ENCODE assay signal across 23 cellular contexts in the genomic region with DNA sequence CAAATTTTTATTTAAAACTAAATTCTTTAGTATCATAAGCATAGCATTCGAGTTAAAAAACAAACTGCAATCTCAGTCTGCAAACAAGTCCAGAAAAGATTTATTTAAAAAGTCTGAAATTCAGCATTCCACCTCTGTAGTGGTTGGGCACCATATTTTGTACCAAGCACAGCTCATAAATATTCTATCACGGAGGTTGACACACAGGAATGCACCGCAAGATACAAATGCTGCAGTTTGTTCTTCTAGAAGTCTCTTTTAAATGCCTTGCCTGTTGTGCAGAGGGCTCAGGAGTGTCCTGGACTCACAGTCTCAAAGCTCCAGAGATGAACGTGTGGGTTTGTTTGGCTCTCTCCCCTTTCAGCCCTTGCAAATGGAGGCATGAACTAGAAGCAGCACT.
DNase-seq lines count a peak whose midpoint lies in the region; ATAC-seq and TF ChIP-seq lines count a peak whose summit lies in the region.
"Had no signal": no experiment of that assay in that cellular context is flagged by ENCODE, and none has a peak within 500 bp of the region (broad histone marks: within the 10 kb centered on the region; RNA-seq: fewer than 3 reads in every experiment).

No MANE protein-coding gene starts in this region.

- H3K4me1 ChIP-seq in muscle layer of colon (ENCODE audit: insufficient read depth, low read length) (peaks cover 27% of the 10 kb centered on the region), heart right ventricle (peaks cover 0 to 17% (median 0%) of the 10 kb centered on the region in 9 donors)

- H3K27ac Mint-ChIP-seq in HFFc6 (peak overlapping the region; percentile 92), type B pancreatic cell (peak overlapping the region; percentile 93)
- H3K27ac Mint-ChIP-seq: activated B cell treated with CpG ODN at 0.5 μM for 24 hours; activated CD4-positive, alpha-beta memory T cell treated with anti-CD3 and anti-CD28 coated beads for 36 hours; activated naive CD8-positive, alpha-beta T cell treated with anti-CD3 and anti-CD28 coated beads, Interleukin-2, amount 10 ng/mL, durations not matched to agents 7 days and 5 days; nephron had no signal

- H3K4me3 Mint-ChIP-seq in HFFc6 (no peak overlapping the region; the same call in 1 of the 2 replicates), type B pancreatic cell (no peak overlapping the region)
- H3K4me3 Mint-ChIP-seq: activated B cell treated with CpG ODN at 0.5 μM for 24 hours; activated CD4-positive, alpha-beta memory T cell treated with anti-CD3 and anti-CD28 coated beads for 36 hours; activated naive CD8-positive, alpha-beta T cell treated with anti-CD3 and anti-CD28 coated beads, Interleukin-2, amount 10 ng/mL, durations not matched to agents 7 days and 5 days; nephron had no signal

- H3K27ac ChIP-seq in muscle layer of colon (ENCODE audit: low read depth, low read length) (peak overlapping the region; percentile 1), heart right ventricle (no peak overlapping the region)
- H3K27ac ChIP-seq: brain microvascular endothelial cell, SK-N-MC had no signal

- H3K4me3 ChIP-seq in muscle layer of colon (ENCODE audit: low read depth in 1 of 2, low read length in 2 of 2) (no peak overlapping the region), heart right ventricle (no peak overlapping the region)
- H3K4me3 ChIP-seq: esophagus squamous epithelium, GM12878, SK-N-MC had no signal

- TF ChIP-seq CTCF in HFFc6 (IDR thresholded peaks at IDR 0.05) (no peak), type B pancreatic cell (conservative IDR thresholded peaks at IDR 0.05) (no peak), heart right ventricle (IDR thresholded peaks at IDR 0.05) (no peak)

- no peaks in the 10 kb centered on the region for H3K27me3 Mint-ChIP-seq in HFFc6 (ENCODE audit: insufficient read depth)
- H3K27me3 Mint-ChIP-seq in type B pancreatic cell = no peaks in the 10 kb centered on the region

- no peak overlapping the region for H3K9ac ChIP-seq in muscle layer of colon (ENCODE audit: low read length)

- H3K9me3 ChIP-seq in muscle layer of colon (ENCODE audit: low read length) (no peaks in the 10 kb centered on the region), heart right ventricle (peaks cover 0 to 8% (median 0%) of the 10 kb centered on the region in 11 donors)
- H3K9me3 ChIP-seq: esophagus squamous epithelium had no signal

- H3K9me3 Mint-ChIP-seq in HFFc6 = no peaks in the 10 kb centered on the region; the same call in 1 of the 2 replicates
- peaks cover 14% of the 10 kb centered on the region for H3K9me3 Mint-ChIP-seq in type B pancreatic cell
- H3K9me3 Mint-ChIP-seq: activated B cell treated with CpG ODN at 0.5 μM for 24 hours; activated CD4-positive, alpha-beta memory T cell treated with anti-CD3 and anti-CD28 coated beads for 36 hours had no signal

- H3K4me1 Mint-ChIP-seq in HFFc6 (ENCODE audit: low read depth) = peaks cover 75% of the 10 kb centered on the region
- H3K4me1 Mint-ChIP-seq in type B pancreatic cell (ENCODE audit: unreplicated experiment) = peaks cover 35% of the 10 kb centered on the region
- H3K4me1 Mint-ChIP-seq: activated B cell treated with CpG ODN at 0.5 μM for 24 hours; activated naive CD8-positive, alpha-beta T cell treated with anti-CD3 and anti-CD28 coated beads, Interleukin-2, amount 10 ng/mL, durations not matched to agents 7 days and 5 days had no signal

- H3K27me3 ChIP-seq in muscle layer of colon (ENCODE audit: control insufficient read depth in 1 of 2, insufficient read depth in 2 of 2, low read length in 2 of 2) = no peaks in the 10 kb centered on the region
- no peaks in the 10 kb centered on the region for H3K27me3 ChIP-seq in heart right ventricle
- H3K27me3 ChIP-seq: brain microvascular endothelial cell, esophagus squamous epithelium had no signal

- H3K36me3 ChIP-seq in muscle layer of colon (ENCODE audit: insufficient read depth, low read length) = no peaks in the 10 kb centered on the region
- H3K36me3 ChIP-seq in heart right ventricle = no peaks in the 10 kb centered on the region
- H3K36me3 ChIP-seq: brain microvascular endothelial cell, esophagus squamous epithelium had no signal

- WGBS in heart right ventricle, 2 donors = 87 to 88% methylated on average over 4 of the region's 4 CpGs

- DNase-seq in HFFc6 (peak; percentile 30), astrocyte of the hippocampus (ENCODE audit: low read depth, low spot score) (peak; percentile 71), type B pancreatic cell (ENCODE audit: extremely low spot score, unreplicated experiment) (no peak), UCSD-AML1 (lab: John Stamatoyannopoulos, UW; ENCODE audit: unreplicated experiment) (no peak), heart right ventricle (no peak)
- DNase-seq: activated B cell treated with CpG ODN at 0.5 μM for 24 hours; activated CD4-positive, alpha-beta memory T cell treated with anti-CD3 and anti-CD28 coated beads for 36 hours; activated effector memory CD4-positive, alpha-beta T cell treated with Interleukin-2 at 50 U/mL for 16 hours; activated naive CD8-positive, alpha-beta T cell treated with anti-CD3 and anti-CD28 coated beads, Interleukin-2, amount 10 ng/mL, durations not matched to agents 7 days and 5 days; AML-193; brain microvascular endothelial cell; DMS79; effector memory CD4-positive, alpha-beta T cell; esophagus squamous epithelium; left colon; midbrain; NCI-H1105; NCI-H2029 treated with DMSO at 0.1 percent for 48 hours had no signal

- ATAC-seq in GM18907 (IDR thresholded peaks at IDR 0.05; ENCODE audit: unreplicated experiment) (no peak), heart right ventricle (no peak)
- ATAC-seq: GM12878, left colon had no signal

- intact Hi-C loops in heart right ventricle (cut with DNase I) = no loop called here

- peaks cover 14% of the 10 kb centered on the region for H3K36me3 Mint-ChIP-seq in HFFc6 (ENCODE audit: low read depth)
- H3K36me3 Mint-ChIP-seq in type B pancreatic cell = no peaks in the 10 kb centered on the region
- H3K36me3 Mint-ChIP-seq: activated CD4-positive, alpha-beta memory T cell treated with anti-CD3 and anti-CD28 coated beads for 36 hours; activated naive CD8-positive, alpha-beta T cell treated with anti-CD3 and anti-CD28 coated beads, Interleukin-2, amount 10 ng/mL, durations not matched to agents 7 days and 5 days had no signal

Comparison
In these comparisons a context has a peak if more than half of its experiments do, and no peak if none do; other contexts are left out.
1. DNase-seq: peak in HFFc6 (single experiment) and astrocyte of the hippocampus (single experiment); none in type B pancreatic cell (single experiment), UCSD-AML1 (single experiment) and heart right ventricle (0 of 2).